Comparison of ENCODE assay signal across 8 cellular contexts in the genomic region with DNA sequence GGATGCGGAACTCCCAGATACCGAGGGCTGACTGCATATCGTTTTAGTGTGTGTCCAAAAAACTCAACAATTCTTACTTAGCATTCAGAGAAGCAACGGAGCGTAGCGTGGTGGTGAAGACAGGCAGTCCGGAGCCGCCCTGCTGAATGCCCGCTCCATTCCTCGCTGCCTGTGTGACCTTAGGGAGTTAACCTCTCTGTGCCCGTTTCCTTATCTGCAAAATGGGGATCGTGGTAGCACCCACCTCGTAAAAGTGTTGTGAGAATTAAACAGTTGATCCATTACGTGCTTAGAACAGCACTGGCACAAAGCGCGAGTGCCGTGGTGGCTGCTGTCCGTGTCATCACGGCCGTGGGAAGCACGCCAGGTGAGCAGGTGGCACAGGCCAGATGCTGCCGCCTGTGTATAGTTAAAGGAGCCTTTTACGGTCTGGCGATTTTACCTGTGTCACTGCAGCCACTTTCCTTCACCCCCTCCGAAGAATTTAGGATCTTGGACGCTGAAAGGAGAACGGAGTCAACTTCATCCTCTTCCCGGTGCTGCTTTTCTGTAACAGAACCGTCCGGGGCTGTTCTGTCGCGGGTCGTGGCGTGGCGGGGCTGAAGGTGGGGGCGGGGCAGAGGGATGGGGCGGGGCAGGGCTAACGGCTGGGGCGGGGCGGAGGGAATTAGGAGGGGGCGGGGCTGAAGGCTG. TPM values are rescaled to one million over a fixed set of nuclear protein-coding genes. Genes with fewer than 3 reads are reported as not detected.
DNase-seq lines count a peak whose midpoint lies in the region; ATAC-seq and TF ChIP-seq lines count a peak whose summit lies in the region.

No MANE protein-coding gene starts in this region.

- TF ChIP-seq EP300 in neural cell (conservative IDR thresholded peaks at IDR 0.05; ENCODE audit: poor library complexity, severe bottlenecking) = no peak

- DNase-seq in CD4-positive, CD25-positive, alpha-beta regulatory T cell = peak in 2 of 3 donors; percentile 49 to 68
- DNase-seq in NCI-H2171 treated with DMSO at 0.1 percent for 48 hours (lab: John Stamatoyannopoulos, UW) (peak; percentile 59), fibroblast of villous mesenchyme (ENCODE audit: low read depth) (peak; percentile 18), vagina (ENCODE audit: extremely low spot score in 2 of 2) (peak in 1 of 2 donors; percentile 92)
- DNase-seq in activated effector memory CD4-positive, alpha-beta T cell treated with Interleukin-2 at 50 U/mL for 16 hours = peak; percentile 41

- intact Hi-C loops in vagina (cut with DNase I) = loop anchor here (5.0 kb wide), 1 partner anchor 127 kb away; no protein-coding TSS in a partner anchor

- H3K4me3 ChIP-seq in CD4-positive, CD25-positive, alpha-beta regulatory T cell (ENCODE audit: low read depth, low read length) = peak overlapping the region; percentile 75
- H3K4me3 ChIP-seq in fibroblast of villous mesenchyme (ENCODE audit: low read depth, low read length) (peak overlapping the region; percentile 62), neural cell (ENCODE audit: low read length) (peak overlapping the region; percentile 57), vagina (peak overlapping the region; percentile 76 to 90)

- H3K36me3 Mint-ChIP-seq in CD4-positive, CD25-positive, alpha-beta regulatory T cell = no peaks in the 10 kb centered on the region

- H2AFZ ChIP-seq in neural cell (ENCODE audit: low read depth, low read length) = no peak overlapping the region

- no peaks in the 10 kb centered on the region for H3K36me3 ChIP-seq in CD4-positive, CD25-positive, alpha-beta regulatory T cell (ENCODE audit: control insufficient read depth, insufficient read depth, low read length)
- H3K36me3 ChIP-seq in neural cell (ENCODE audit: insufficient read depth, low read length) (no peaks in the 10 kb centered on the region), vagina (no peaks in the 10 kb centered on the region)

- peaks cover 21% of the 10 kb centered on the region for H3K4me1 ChIP-seq in CD4-positive, CD25-positive, alpha-beta regulatory T cell (ENCODE audit: control insufficient read depth, insufficient read depth, low read length, poor library complexity, severe bottlenecking)
- peaks cover 10% of the 10 kb centered on the region for H3K4me1 ChIP-seq in vagina

- H3K79me2 ChIP-seq in neural cell (replicated peaks; ENCODE audit: insufficient read depth, low read length) = no peaks in the 10 kb centered on the region

- TF ChIP-seq CTCF in fibroblast of villous mesenchyme (IDR thresholded peaks at IDR 0.05; ENCODE audit: insufficient read depth, low read depth, low read length) (no peak), neural cell (IDR thresholded peaks at IDR 0.05; ENCODE audit: poor library complexity, severe bottlenecking) (no peak), vagina (IDR thresholded peaks at IDR 0.05) (no peak)

- TF ChIP-seq RAD21 in neural cell (conservative IDR thresholded peaks at IDR 0.05) = no peak

- H3F3A ChIP-seq in neural cell (ENCODE audit: insufficient read depth, low read length, poor library complexity, severe bottlenecking) = peaks cover 3% of the 10 kb centered on the region

- H3K9me2 ChIP-seq in neural cell (ENCODE audit: insufficient read depth, low read length) = no peaks in the 10 kb centered on the region

- peak; percentile 18 to 27 for ATAC-seq in CD4-positive, CD25-positive, alpha-beta regulatory T cell (ENCODE audit: low read depth in 2 of 2)
- peak; percentile 10 for ATAC-seq in GM19455 (IDR thresholded peaks at IDR 0.05; ENCODE audit: unreplicated experiment)
- no peak for ATAC-seq in HG03097 (IDR thresholded peaks at IDR 0.05; ENCODE audit: low FRiP score, unreplicated experiment)

- peaks cover 24% of the 10 kb centered on the region for H3K27me3 Mint-ChIP-seq in CD4-positive, CD25-positive, alpha-beta regulatory T cell

- H4K20me1 ChIP-seq in neural cell (ENCODE audit: insufficient read depth) = no peaks in the 10 kb centered on the region

- peaks cover 0 to 2% (median 0%) of the 10 kb centered on the region in 7 donors for H3K9me3 Mint-ChIP-seq in CD4-positive, CD25-positive, alpha-beta regulatory T cell

- peak overlapping the region in 2 of 3 donors; percentile 38 to 91 for H3K27ac Mint-ChIP-seq in CD4-positive, CD25-positive, alpha-beta regulatory T cell

- peak overlapping the region; percentile 60 for H3K27ac ChIP-seq in CD4-positive, CD25-positive, alpha-beta regulatory T cell (ENCODE audit: insufficient read depth, low read length, poor library complexity, severe bottlenecking)
- H3K27ac ChIP-seq in neural cell (ENCODE audit: low read length) = no peak overlapping the region
- H3K27ac ChIP-seq in vagina = peak overlapping the region; percentile 76

- H3K4me1 Mint-ChIP-seq in CD4-positive, CD25-positive, alpha-beta regulatory T cell = peaks cover 0 to 19% (median 9%) of the 10 kb centered on the region in 4 donors

- no peak overlapping the region for H3K9ac ChIP-seq in neural cell (ENCODE audit: low read length)

- no peak overlapping the region for H3K4me2 ChIP-seq in neural cell (ENCODE audit: low read length)

- TF ChIP-seq POLR2A in vagina (IDR thresholded peaks at IDR 0.05) = no peak

- H3K4me3 Mint-ChIP-seq in CD4-positive, CD25-positive, alpha-beta regulatory T cell = peak overlapping the region; percentile 80 to 94 (median 86)

- H3K9me3 ChIP-seq in CD4-positive, CD25-positive, alpha-beta regulatory T cell (ENCODE audit: control insufficient read depth in 2 of 2, low read length in 2 of 2) = no peaks in the 10 kb centered on the region
- no peaks in the 10 kb centered on the region for H3K9me3 ChIP-seq in neural cell (ENCODE audit: low read length)
- H3K9me3 ChIP-seq in vagina = no peaks in the 10 kb centered on the region

- no peaks in the 10 kb centered on the region for H3K27me3 ChIP-seq in CD4-positive, CD25-positive, alpha-beta regulatory T cell (ENCODE audit: control insufficient read depth, insufficient read depth, low read length)
- H3K27me3 ChIP-seq in neural cell (ENCODE audit: insufficient read depth, low read depth, low read length) (no peaks in the 10 kb centered on the region), vagina (no peaks in the 10 kb centered on the region)

TF ChIP-seq in neural cell, 6 proteins besides CTCF, POLR2A, EP300 and RAD21:
- TF ChIP-seq MXI1 (conservative IDR thresholded peaks at IDR 0.05; ENCODE audit: poor library complexity, severe bottlenecking) = no peak
- TF ChIP-seq POLR2AphosphoS5 (IDR thresholded peaks at IDR 0.05) = no peak

RNA-seq across cellular contexts. Expression of a gene that starts 0.9 kb away (rescaled TPM):
- total RNA-seq in CD4-positive, CD25-positive, alpha-beta regulatory T cell = not detected
- under 1 TPM in 2 of 4 donors, not detected in 2; 0.18 to 0.47 TPM for polyA plus RNA-seq in CD4-positive, CD25-positive, alpha-beta regulatory T cell
- total RNA-seq in fibroblast of villous mesenchyme (0.32 and 0.43 TPM in 2 replicates), vagina (1.2 TPM)
- 0.21 TPM in 1 of 2 replicates, not detected in the other for polyA plus RNA-seq in neural cell
- 0.24 TPM in 1 of 2 replicates, not detected in the other for polyA minus RNA-seq in neural cell

RNA-seq across cellular contexts. Expression of a gene that starts 44.9 kb away (rescaled TPM):
- total RNA-seq in CD4-positive, CD25-positive, alpha-beta regulatory T cell = 18.2 TPM
- 10 to 100 TPM; 39.8 to 45.3 (median 44.0) TPM for polyA plus RNA-seq in CD4-positive, CD25-positive, alpha-beta regulatory T cell
- 30.3 and 42.7 TPM in 2 replicates for total RNA-seq in fibroblast of villous mesenchyme
- polyA plus RNA-seq in neural cell = 38.9 and 39.7 TPM in 2 replicates
- 51.2 and 51.9 TPM in 2 replicates for polyA minus RNA-seq in neural cell
- total RNA-seq in vagina = 20.4 TPM
